In the genomic region with DNA sequence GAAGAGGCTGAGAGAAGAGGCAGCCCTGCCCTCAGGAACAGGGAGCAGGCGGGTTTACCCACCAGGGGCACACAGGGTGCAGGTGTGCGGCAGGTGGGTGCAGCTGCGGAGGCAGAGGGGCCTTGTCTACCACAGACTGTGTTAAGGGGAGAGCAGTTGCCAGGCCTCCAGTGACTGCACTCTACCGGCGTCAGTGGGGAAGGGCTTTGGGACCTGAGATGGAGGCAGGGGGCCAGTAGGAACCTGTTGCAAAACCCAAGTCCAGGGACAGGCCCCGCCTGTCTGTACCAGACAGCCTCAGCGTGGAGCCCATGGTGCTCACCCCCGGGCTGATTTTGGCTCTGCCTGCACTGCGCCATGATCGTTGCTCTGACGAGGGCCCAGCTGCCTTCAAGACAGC, we compare ENCODE assay signal across 25 cellular contexts.
DNase-seq lines count a peak whose midpoint lies in the region; ATAC-seq and FAIRE-seq lines count a peak whose summit lies in the region.
"Had no signal": no experiment of that assay in that cellular context is flagged by ENCODE, and none has a peak within 500 bp of the region (broad histone marks: within the 10 kb centered on the region; RNA-seq: fewer than 3 reads in every experiment).

No MANE protein-coding gene starts in this region.

- H3K79me1 ChIP-seq in neuronal stem cell (ENCODE audit: low read depth, low read length) = no peaks in the 10 kb centered on the region

- no peak overlapping the region for H3K27ac ChIP-seq in neuronal stem cell (replicated peaks; ENCODE audit: low read length)
- H3K27ac ChIP-seq: A549; BLaER1 treated with 17β-estradiol and CSF1 and Interleukin-3, amounts not matched to agents 10 nM and 100 nM had no signal

- no peak overlapping the region for H3K9ac ChIP-seq in neuronal stem cell (ENCODE audit: low read depth, low read length, poor library complexity)
- H3K9ac ChIP-seq: BLaER1 treated with 17β-estradiol and CSF1 and Interleukin-3, amounts not matched to agents 10 nM and 100 nM had no signal

- H3K36me3 ChIP-seq in neuronal stem cell (replicated peaks in 1 of 2; ENCODE audit: control insufficient read depth in 2 of 2, insufficient read depth in 2 of 2, low read length in 2 of 2) = no peaks in the 10 kb centered on the region
- H3K36me3 ChIP-seq: BE2C; BLaER1 treated with 17β-estradiol and CSF1 and Interleukin-3, amounts not matched to agents 10 nM and 100 nM had no signal

- no peak overlapping the region for H2BK120ac ChIP-seq in neuronal stem cell (ENCODE audit: low read depth, low read length)

- H3K4ac ChIP-seq in neuronal stem cell (ENCODE audit: low read length) = no peak overlapping the region

- H3K23ac ChIP-seq in neuronal stem cell (ENCODE audit: low read depth, low read length, poor library complexity) = no peak overlapping the region

- H3K4me3 ChIP-seq in neuronal stem cell (ENCODE audit: low read length in 2 of 2) = no peak overlapping the region
- H3K4me3 ChIP-seq: A549; BLaER1 treated with 17β-estradiol and CSF1 and Interleukin-3, amounts not matched to agents 10 nM and 100 nM; GM12878 had no signal

- H4K91ac ChIP-seq in neuronal stem cell (ENCODE audit: low read depth, low read length, poor library complexity) = no peak overlapping the region

- intact Hi-C loops in Right ventricle myocardium inferior (cut with DNase I) = no loop called here
- intact Hi-C loops in left cardiac atrium (cut with DNase I) = no loop called here

- FAIRE-seq in urothelium cell line (lab: Jason Lieb, UNC) = peak; percentile 62
- FAIRE-seq: A549, D721Med, GM12878, GM19239 had no signal

- no peak overlapping the region for H2AFZ ChIP-seq in neuronal stem cell (ENCODE audit: low read length)

- H2BK12ac ChIP-seq in neuronal stem cell (ENCODE audit: low read length) = no peak overlapping the region

- H3K18ac ChIP-seq in neuronal stem cell (ENCODE audit: low read length) = peak overlapping the region; percentile 58

- WGBS in neuronal stem cell (ENCODE audit: extremely low coverage in 2 of 2, insufficient read length in 2 of 2, insufficient replicate concordance in 1 of 2), 2 donors = no CpG with 5 or more reads among the region's 11 CpGs

- H3K9me3 ChIP-seq in neuronal stem cell (replicated peaks in 1 of 2; ENCODE audit: control insufficient read depth in 2 of 2, insufficient read depth in 1 of 2, low read depth in 1 of 2, low read length in 2 of 2) = peaks cover 2 to 13% of the 10 kb centered on the region in 2 donors

- H3K4me1 ChIP-seq in neuronal stem cell (ENCODE audit: control insufficient read depth in 2 of 2, insufficient read depth in 1 of 2, low read depth in 1 of 2, low read length in 2 of 2) = no peaks in the 10 kb centered on the region
- H3K4me1 ChIP-seq: A549; BE2C; BLaER1 treated with 17β-estradiol and CSF1 and Interleukin-3, amounts not matched to agents 10 nM and 100 nM had no signal

- peak overlapping the region; percentile 78 for H3K14ac ChIP-seq in neuronal stem cell (ENCODE audit: low read length)

- ATAC-seq in Right ventricle myocardium inferior (no peak), left cardiac atrium (no peak), HG03095 (IDR thresholded peaks at IDR 0.05; ENCODE audit: unreplicated experiment) (no peak)
- ATAC-seq: A549, GM12878, HCT116 had no signal

- no peak overlapping the region for H3K4me2 ChIP-seq in neuronal stem cell (ENCODE audit: insufficient read depth, low read length, poor library complexity, severe bottlenecking)
- H3K4me2 ChIP-seq: A549; BLaER1 treated with 17β-estradiol and CSF1 and Interleukin-3, amounts not matched to agents 10 nM and 100 nM had no signal

- H4K8ac ChIP-seq in neuronal stem cell (ENCODE audit: low read depth, low read length) = no peak overlapping the region

- H2AK5ac ChIP-seq in neuronal stem cell (ENCODE audit: low read depth, low read length) = no peak overlapping the region

- no peak overlapping the region for H2BK15ac ChIP-seq in neuronal stem cell (ENCODE audit: low read length)

- no peaks in the 10 kb centered on the region for H3K27me3 ChIP-seq in neuronal stem cell (ENCODE audit: control insufficient read depth in 3 of 3, insufficient read depth in 3 of 3, low read depth in 1 of 3, low read length in 3 of 3)
- H3K27me3 ChIP-seq: BE2C; BLaER1 treated with 17β-estradiol and CSF1 and Interleukin-3, amounts not matched to agents 10 nM and 100 nM had no signal

- H2BK5ac ChIP-seq in neuronal stem cell (ENCODE audit: low read length) = no peak overlapping the region

- DNase-seq in Right ventricle myocardium inferior (ENCODE audit: missing footprints) = peak; percentile 43
- DNase-seq in left cardiac atrium = no peak
- peak; percentile 30 for DNase-seq in RPMI8226
- DNase-seq in neuronal stem cell (ENCODE audit: low spot score) = no peak
- DNase-seq in urothelium cell line (ENCODE audit: low spot score) = no peak
- DNase-seq in activated T-cell treated with anti-CD3 and anti-CD28 coated beads for 4 hours = no peak
- no peak for DNase-seq in cerebellum (ENCODE audit: low spot score)
- DNase-seq: 8988T; ACHN; AML-193; BE2C; CD4-positive, alpha-beta T cell; DMS 273 treated with DMSO at 0.1 percent for 48 hours; DMS79; EL; GDM1; GOT3; H9 had no signal

Comparison
In these comparisons a context has a peak if more than half of its experiments do, and no peak if none do; other contexts are left out.
1. DNase-seq: peak in Right ventricle myocardium inferior (single experiment) and RPMI8226 (single experiment); none in left cardiac atrium (single experiment), neuronal stem cell (single experiment), urothelium cell line (single experiment), activated T-cell treated with anti-CD3 and anti-CD28 coated beads for 4 hours (single experiment) and cerebellum (single experiment).